In the genomic region with DNA sequence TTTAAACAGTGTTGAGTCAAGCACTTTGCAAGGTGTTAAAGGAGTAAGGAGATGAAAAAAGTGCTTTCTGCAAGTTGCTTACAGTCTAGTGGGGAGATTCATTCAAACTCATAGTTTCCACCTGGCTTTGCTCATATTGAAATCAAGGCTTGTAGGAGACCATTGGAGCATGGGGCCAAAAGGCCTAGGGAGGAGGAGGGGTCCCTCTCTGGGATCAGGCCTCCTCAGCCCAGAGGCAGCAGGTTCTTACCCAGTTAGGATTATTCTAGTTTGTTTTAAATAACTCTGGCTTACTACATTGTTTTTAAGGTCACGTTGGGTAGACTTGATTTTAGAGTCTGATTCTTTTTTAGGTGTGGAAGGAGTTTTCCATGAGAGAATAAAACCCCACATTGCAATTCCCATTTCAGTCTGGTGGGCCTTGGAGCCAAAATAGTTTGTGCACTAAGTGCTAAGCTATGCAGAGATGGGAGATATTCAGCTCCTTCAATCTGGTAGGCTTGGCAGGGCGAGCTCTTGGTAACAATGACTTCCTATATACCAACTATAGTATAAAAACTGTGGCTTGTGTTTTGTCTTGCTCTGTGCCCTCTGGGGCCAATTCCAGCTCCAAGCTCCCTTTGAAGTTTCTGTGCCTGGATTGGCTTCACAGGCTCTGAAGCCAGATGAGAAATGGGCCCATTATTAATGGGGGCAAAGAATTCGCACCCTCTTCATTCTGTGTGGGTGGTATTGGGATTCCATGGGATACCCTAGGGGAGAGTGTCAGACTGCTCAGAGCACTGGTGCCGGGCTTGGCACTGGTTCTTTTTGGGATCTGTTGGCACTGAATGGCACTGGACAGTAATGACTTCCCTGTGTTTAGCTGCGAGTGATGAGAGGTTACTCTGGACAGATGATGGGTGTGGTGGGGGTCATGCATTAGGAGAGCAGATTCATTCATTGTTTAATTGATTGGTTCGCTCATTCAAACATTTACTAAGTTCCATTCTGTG, we compare ENCODE assay signal across 18 cellular contexts.
DNase-seq lines count a peak whose midpoint lies in the region; ATAC-seq, FAIRE-seq and TF ChIP-seq lines count a peak whose summit lies in the region.
"Had no signal": no experiment of that assay in that cellular context is flagged by ENCODE, and none has a peak within 500 bp of the region (broad histone marks: within the 10 kb centered on the region; RNA-seq: fewer than 3 reads in every experiment).

No MANE protein-coding gene starts in this region.

- H2AFZ ChIP-seq in H1 (ENCODE audit: low read length): no peak overlapping the region

- H3K4me3 ChIP-seq in H1 (ENCODE audit: extremely low read depth in 1 of 4, insufficient read depth in 2 of 4, low read depth in 3 of 4, low read length in 4 of 4): no peak overlapping the region

- no peaks in the 10 kb centered on the region for H3K36me3 ChIP-seq in H1 (ENCODE audit: control insufficient read depth in 2 of 4, insufficient read depth in 4 of 4, low read length in 3 of 4)

- H2AK5ac ChIP-seq in H1 (ENCODE audit: low read depth, low read length): no peak overlapping the region

- no peak overlapping the region for H2BK5ac ChIP-seq in H1 (ENCODE audit: low read depth, low read length)

- H4K8ac ChIP-seq in H1 (ENCODE audit: extremely low read depth, insufficient read depth, low read length): no peak overlapping the region

- H3K9me3 Mint-ChIP-seq in activated CD8-positive, alpha-beta memory T cell treated with anti-CD3 and anti-CD28 coated beads, Interleukin-2, amount 10 ng/mL, durations not matched to agents 7 days and 5 days (ENCODE audit: low read depth): peaks cover 3% of the 10 kb centered on the region
- peaks cover 5% of the 10 kb centered on the region for H3K9me3 Mint-ChIP-seq in neural crest cell

- H4K91ac ChIP-seq in H1 (replicated peaks; ENCODE audit: insufficient read length, low read length): no peak overlapping the region

- H3K9ac ChIP-seq in H1 (replicated peaks in 1 of 4; ENCODE audit: extremely low read depth in 1 of 4, low read depth in 3 of 4, low read length in 3 of 4): no peak overlapping the region

- H3K27me3 ChIP-seq in H1 (replicated peaks in 1 of 4; ENCODE audit: control insufficient read depth in 3 of 4, extremely low read depth in 1 of 4, insufficient read depth in 3 of 4, low read length in 3 of 4): peaks cover 0 to 1% (median 0%) of the 10 kb centered on the region in 4 experiments; a peak in 1 of 7 replicates

- no peak overlapping the region for H4K5ac ChIP-seq in H1 (ENCODE audit: insufficient read length, low read depth, low read length)

- no peak overlapping the region for H2BK20ac ChIP-seq in H1 (ENCODE audit: low read length)

- no peak for FAIRE-seq in H1 (lab: Jason Lieb, UNC)
- FAIRE-seq: D721Med, G401.6, GM12892 had no signal

- no peak overlapping the region for H3K4me3 Mint-ChIP-seq in activated CD8-positive, alpha-beta memory T cell treated with anti-CD3 and anti-CD28 coated beads, Interleukin-2, amount 10 ng/mL, durations not matched to agents 7 days and 5 days
- H3K4me3 Mint-ChIP-seq in neural crest cell: peak overlapping the region; percentile 48
- H3K4me3 Mint-ChIP-seq: B cell; CD4-positive, CD25-positive, alpha-beta regulatory T cell; CD8-positive, alpha-beta memory T cell had no signal

- H3K18ac ChIP-seq in H1 (ENCODE audit: extremely low read depth, low read length): no peak overlapping the region

- CTCF ChIA-PET in activated CD8-positive, alpha-beta memory T cell treated with anti-CD3 and anti-CD28 coated beads, Interleukin-2, amount 10 ng/mL, durations not matched to agents 7 days and 5 days (lab: Charles Lee): no interaction called here
- CTCF ChIA-PET in H1 (lab: Charles Lee; ENCODE audit: partially characterized antibody): interaction anchor here (0.6 to 1.2 kb wide), 4 partner anchors 17 to 367 kb away, joined by 3 to 4 read pairs (median 4); no protein-coding TSS in a partner anchor

- H3K27ac Mint-ChIP-seq in activated CD8-positive, alpha-beta memory T cell treated with anti-CD3 and anti-CD28 coated beads, Interleukin-2, amount 10 ng/mL, durations not matched to agents 7 days and 5 days: no peak overlapping the region
- peak overlapping the region; percentile 28 for H3K27ac Mint-ChIP-seq in neural crest cell (ENCODE audit: unreplicated experiment)
- H3K27ac Mint-ChIP-seq: B cell; CD4-positive, CD25-positive, alpha-beta regulatory T cell; CD8-positive, alpha-beta memory T cell had no signal

- H3K4me2 ChIP-seq in H1 (ENCODE audit: insufficient read depth in 1 of 2, low read depth in 2 of 2, low read length in 2 of 2): no peak overlapping the region

- TF ChIP-seq POLR2A in H1 (IDR thresholded peaks at IDR 0.05; ENCODE audit: control extremely low read depth in 1 of 2, low read depth in 2 of 2, low read length in 2 of 2): no peak

- H3K56ac ChIP-seq in H1 (replicated peaks; ENCODE audit: insufficient read length, low read depth, low read length): no peak overlapping the region

- DNase-seq in activated CD8-positive, alpha-beta memory T cell treated with anti-CD3 and anti-CD28 coated beads, Interleukin-2, amount 50 U/mL, for 48 hours: peak; percentile 3
- DNase-seq in activated CD8-positive, alpha-beta memory T cell treated with anti-CD3 and anti-CD28 coated beads, Interleukin-2, amount 10 ng/mL, durations not matched to agents 7 days and 5 days: no peak
- DNase-seq in H1 (ENCODE audit: low read depth in 1 of 2, low spot score in 2 of 2) (no peak), neural crest cell (ENCODE audit: low read depth, low spot score) (no peak), GOT3 (lab: John Stamatoyannopoulos, UW) (no peak)
- DNase-seq: 8988T; C1 segment of cervical spinal cord; CD4-positive, CD25-positive, alpha-beta regulatory T cell; CD8-positive, alpha-beta memory T cell; COR-L47; HCEC 1CT had no signal

- POLR2A ChIA-PET in H1 (lab: Charles Lee; ENCODE audit: partially characterized antibody): no interaction called here

- H3K23me2 ChIP-seq in H1 (ENCODE audit: low read depth, low read length): peaks cover 3% of the 10 kb centered on the region; the same call in 1 of the 2 replicates

- H3K36me3 Mint-ChIP-seq in activated CD8-positive, alpha-beta memory T cell treated with anti-CD3 and anti-CD28 coated beads, Interleukin-2, amount 10 ng/mL, durations not matched to agents 7 days and 5 days: no peaks in the 10 kb centered on the region
- H3K36me3 Mint-ChIP-seq in neural crest cell (ENCODE audit: low read depth): no peaks in the 10 kb centered on the region
- H3K36me3 Mint-ChIP-seq: CD4-positive, CD25-positive, alpha-beta regulatory T cell; CD8-positive, alpha-beta memory T cell had no signal

- no peak overlapping the region for H2BK120ac ChIP-seq in H1 (replicated peaks; ENCODE audit: low read depth, low read length)

- H3K27ac ChIP-seq in H1 (ENCODE audit: low read depth, low read length): no peak overlapping the region
- H3K27ac ChIP-seq: HL-60 had no signal

- TF ChIP-seq EP300 in H1 (IDR thresholded peaks at IDR 0.05; ENCODE audit: borderline replicate concordance in 1 of 2, low read depth in 2 of 2, low read length in 2 of 2): no peak

- no peaks in the 10 kb centered on the region for H3K27me3 Mint-ChIP-seq in activated CD8-positive, alpha-beta memory T cell treated with anti-CD3 and anti-CD28 coated beads, Interleukin-2, amount 10 ng/mL, durations not matched to agents 7 days and 5 days
- H3K27me3 Mint-ChIP-seq in neural crest cell (ENCODE audit: low read depth): no peaks in the 10 kb centered on the region

- TF ChIP-seq RAD21 in H1 (IDR thresholded peaks at IDR 0.05 in 1 of 2, conservative IDR thresholded peaks at IDR 0.05 in 1 of 2; ENCODE audit: low read depth in 2 of 2, low read length in 2 of 2): no peak

- no peak for TF ChIP-seq CTCF in H1 (IDR thresholded peaks at IDR 0.05; ENCODE audit: control extremely low read depth in 1 of 3, insufficient read depth in 1 of 3, low read depth in 1 of 3, low read length in 3 of 3)
- TF ChIP-seq CTCF in neural crest cell (conservative IDR thresholded peaks at IDR 0.05): no peak

- no peaks in the 10 kb centered on the region for H3K79me1 ChIP-seq in H1 (ENCODE audit: low read depth, low read length)

- no peak overlapping the region for H2BK15ac ChIP-seq in H1 (ENCODE audit: low read length)

- H3K9me3 ChIP-seq in H1 (ENCODE audit: insufficient read depth in 2 of 2, low read depth in 1 of 2, low read length in 1 of 2): no peaks in the 10 kb centered on the region

- peak overlapping the region; percentile 4 for H3K4ac ChIP-seq in H1 (replicated peaks; ENCODE audit: insufficient read length, low read depth, low read length)

- no peak overlapping the region for H2BK12ac ChIP-seq in H1 (ENCODE audit: low read depth, low read length)

- no peaks in the 10 kb centered on the region for H4K20me1 ChIP-seq in H1 (replicated peaks in 1 of 2; ENCODE audit: control insufficient read depth in 1 of 2, insufficient read depth in 2 of 2, low read length in 2 of 2)

- no peaks in the 10 kb centered on the region for H3K79me2 ChIP-seq in H1 (ENCODE audit: control insufficient read depth in 1 of 2, insufficient read depth in 2 of 2, low read length in 2 of 2)

- WGBS in H1 (ENCODE audit: extremely low coverage in 1 of 2, insufficient coverage in 1 of 2, insufficient read length in 1 of 2, insufficient replicate concordance in 2 of 2, low coverage in 1 of 2, low lambda C conversion rate in 2 of 2, missing lambda C conversion rate in 1 of 2), 2 experiments: 89% methylated on average over 6 of the region's 6 CpGs; no CpG with 5 or more reads in 1 of the 2 experiments

- no peak overlapping the region for H3K23ac ChIP-seq in H1 (ENCODE audit: insufficient read length)

- no peak for ATAC-seq in activated CD8-positive, alpha-beta memory T cell treated with anti-CD3 and anti-CD28 coated beads, Interleukin-2, amount 10 ng/mL, durations not matched to agents 7 days and 5 days
- ATAC-seq in HG03442 (IDR thresholded peaks at IDR 0.05; ENCODE audit: unreplicated experiment) (no peak), GM19023 (IDR thresholded peaks at IDR 0.05; ENCODE audit: unreplicated experiment) (no peak)

- H3K4me1 ChIP-seq in H1 (replicated peaks in 1 of 4; ENCODE audit: control insufficient read depth in 3 of 4, insufficient read depth in 4 of 4, low read length in 3 of 4): peaks cover 0 to 8% (median 0%) of the 10 kb centered on the region in 4 experiments; a peak in 3 of 7 replicates

- no peaks in the 10 kb centered on the region for H3K4me1 Mint-ChIP-seq in activated CD8-positive, alpha-beta memory T cell treated with anti-CD3 and anti-CD28 coated beads, Interleukin-2, amount 10 ng/mL, durations not matched to agents 7 days and 5 days
- H3K4me1 Mint-ChIP-seq in neural crest cell: peaks cover 56% of the 10 kb centered on the region
- H3K4me1 Mint-ChIP-seq: B cell; CD4-positive, CD25-positive, alpha-beta regulatory T cell; CD8-positive, alpha-beta memory T cell had no signal

- H3K14ac ChIP-seq in H1 (ENCODE audit: insufficient read length): no peak overlapping the region

TF ChIP-seq in H1, 55 proteins besides CTCF, POLR2A, EP300 and RAD21 (continues in another document):
- TF ChIP-seq RBBP5 (IDR thresholded peaks at IDR 0.05; ENCODE audit: borderline replicate concordance, low read depth, low read length): no peak
- TF ChIP-seq KDM5A (IDR thresholded peaks at IDR 0.05; ENCODE audit: low read length): no peak
- TF ChIP-seq CTBP2 (IDR thresholded peaks at IDR 0.05; ENCODE audit: borderline replicate concordance, insufficient read depth, insufficient read length, low read length): no peak
- no peak for TF ChIP-seq TBP (IDR thresholded peaks at IDR 0.05; ENCODE audit: low read depth, low read length)
- no peak for TF ChIP-seq SP4 (IDR thresholded peaks at IDR 0.05; ENCODE audit: low read length)
